In the genomic region with DNA sequence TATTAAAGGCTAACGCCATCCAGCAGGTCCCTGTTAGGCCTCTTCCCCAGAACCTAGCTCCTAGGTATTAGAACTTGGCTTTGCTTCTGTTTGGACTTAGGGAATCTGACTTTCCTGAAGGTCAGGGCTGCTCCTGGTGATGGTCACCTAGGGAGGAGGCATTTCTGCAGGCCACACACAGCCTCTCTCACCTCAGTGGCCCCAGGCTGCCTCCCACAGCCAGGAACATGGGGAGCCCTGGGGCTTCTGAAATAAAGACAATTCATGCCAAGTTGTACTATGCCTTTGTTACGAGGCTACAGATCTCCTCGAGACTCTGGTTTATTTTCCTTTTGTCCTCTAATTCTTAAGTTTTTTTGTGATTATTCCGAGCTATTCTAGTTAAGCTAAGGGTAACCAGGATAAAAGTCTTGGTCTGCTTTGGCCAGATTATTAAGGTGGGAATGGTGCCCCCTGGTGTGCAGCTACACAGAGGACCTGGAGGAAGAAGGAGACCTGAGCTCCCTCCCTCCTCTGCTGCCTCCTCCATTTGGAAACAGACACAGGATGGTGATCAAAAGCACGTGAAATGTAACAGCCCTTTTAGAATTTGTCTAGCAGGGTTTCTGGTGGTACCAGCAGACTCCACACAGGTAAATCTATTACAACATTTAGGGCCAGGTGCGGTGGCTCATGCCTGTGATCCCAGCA, we compare ENCODE assay signal across 8 cellular contexts.
DNase-seq lines count a peak whose midpoint lies in the region; ATAC-seq and TF ChIP-seq lines count a peak whose summit lies in the region.

No MANE protein-coding gene starts in this region.

- H2BK20ac ChIP-seq in H9 (ENCODE audit: low read depth, low read length, poor library complexity, severe bottlenecking), result no peak overlapping the region

- no peak overlapping the region for H2BK15ac ChIP-seq in H9 (ENCODE audit: low read depth, low read length)

- ATAC-seq in mucosa of descending colon (peak; percentile 75), natural killer cell (no peak)
- no peak for ATAC-seq in effector memory CD8-positive, alpha-beta T cell (replicated peaks)

- H3K18ac ChIP-seq in H9 (ENCODE audit: insufficient read length, low read depth, low read length), result no peak overlapping the region

- H3K27me3 Mint-ChIP-seq in H9 (ENCODE audit: low read depth) (no peaks in the 10 kb centered on the region; the same call in 1 of the 2 replicates), natural killer cell (ENCODE audit: low read depth in 2 of 2) (peaks cover 0 to 4% of the 10 kb centered on the region in 2 donors)
- H3K27me3 Mint-ChIP-seq in effector memory CD8-positive, alpha-beta T cell, result peaks cover 23 to 33% of the 10 kb centered on the region in 2 donors

- H3K4me1 Mint-ChIP-seq in H9 (0 out of 4 replicates have a peak, but pooled peaks cover 0 to 3% of the 10 kb centered on the region in 2 experiments), natural killer cell (no peaks in the 10 kb centered on the region)
- no peaks in the 10 kb centered on the region for H3K4me1 Mint-ChIP-seq in effector memory CD8-positive, alpha-beta T cell (ENCODE audit: low read depth in 2 of 2)

- H4K91ac ChIP-seq in H9 (ENCODE audit: insufficient read length, low read depth, low read length), result no peak overlapping the region

- H3K14ac ChIP-seq in H9 (ENCODE audit: insufficient read depth, low read length), result no peak overlapping the region

- no peak overlapping the region for H3T11ph ChIP-seq in H9 (ENCODE audit: low read length)

- H3K4me2 ChIP-seq in H9 (ENCODE audit: insufficient read depth, insufficient read length, low read length), result no peak overlapping the region

- H4K8ac ChIP-seq in H9 (replicated peaks; ENCODE audit: insufficient read length, low read depth, low read length), result no peak overlapping the region

- WGBS in H9 (ENCODE audit: extremely low coverage, insufficient read length, low lambda C conversion rate), result no CpG with 5 or more reads among the region's 6 CpGs

- no peak overlapping the region for H2AK5ac ChIP-seq in H9 (ENCODE audit: insufficient read length, low read length)

- H3K27ac Mint-ChIP-seq in H9, result no peak overlapping the region
- H3K27ac Mint-ChIP-seq in effector memory CD8-positive, alpha-beta T cell, result no peak overlapping the region
- H3K27ac Mint-ChIP-seq in natural killer cell, result no peak overlapping the region

- H2BK120ac ChIP-seq in H9 (ENCODE audit: low read depth, low read length, poor library complexity, severe bottlenecking), result no peak overlapping the region

- H3K4me1 ChIP-seq in H9 (ENCODE audit: insufficient read depth, low read length) (no peaks in the 10 kb centered on the region), mucosa of descending colon (ENCODE audit: low read depth) (no peaks in the 10 kb centered on the region)

- no peak overlapping the region for H2BK12ac ChIP-seq in H9 (ENCODE audit: insufficient read length, low read depth, low read length)

- H4K5ac ChIP-seq in H9 (ENCODE audit: insufficient read length, low read depth, low read length), result no peak overlapping the region

- H3K9ac ChIP-seq in H9 (ENCODE audit: extremely low read depth, insufficient read length, low read length), result no peak overlapping the region

- H3K4ac ChIP-seq in H9 (ENCODE audit: low read depth, low read length), result no peak overlapping the region

- no peak overlapping the region for H3K4me3 Mint-ChIP-seq in H9
- no peak overlapping the region for H3K4me3 Mint-ChIP-seq in effector memory CD8-positive, alpha-beta T cell
- H3K4me3 Mint-ChIP-seq in natural killer cell, result no peak overlapping the region

- H2AFZ ChIP-seq in H9 (ENCODE audit: low read length), result no peak overlapping the region

- DNase-seq in NCI-H1694 treated with DMSO at 0.1 percent for 48 hours (lab: John Stamatoyannopoulos, UW) (peak; percentile 2), NCI-H1694 (lab: John Stamatoyannopoulos, UW) (no peak), H9 (peak; percentile 59), NCI-H69 (lab: John Stamatoyannopoulos, UW) (peak; percentile 60), dermis blood vessel endothelial cell (peak; percentile 90), mucosa of descending colon (peak in 2 of 3 donors; percentile 74 to 87), natural killer cell (no peak)
- no peak for DNase-seq in effector memory CD8-positive, alpha-beta T cell

- no peaks in the 10 kb centered on the region for H3K79me2 ChIP-seq in H9 (ENCODE audit: insufficient read depth, low read length)

- TF ChIP-seq CTCF in H9 (conservative IDR thresholded peaks at IDR 0.05) (peak; percentile 61; the same call in 2 of the 3 replicates), mucosa of descending colon (IDR thresholded peaks at IDR 0.05) (peak; percentile 29), natural killer cell (IDR thresholded peaks at IDR 0.05) (no peak)

- no peak overlapping the region for H3K4me3 ChIP-seq in mucosa of descending colon

- no peaks in the 10 kb centered on the region for H3K23me2 ChIP-seq in H9 (ENCODE audit: insufficient read length, low read depth, low read length, poor library complexity, severe bottlenecking)

- no peak overlapping the region for H2BK5ac ChIP-seq in H9 (ENCODE audit: insufficient read length, low read length)

- H3K36me3 ChIP-seq in mucosa of descending colon (ENCODE audit: low read depth), result no peaks in the 10 kb centered on the region

- H3K23ac ChIP-seq in H9 (ENCODE audit: insufficient read length, low read depth, low read length), result no peak overlapping the region

- no peaks in the 10 kb centered on the region for H3K36me3 Mint-ChIP-seq in H9 (ENCODE audit: insufficient read depth in 1 of 3, low read depth in 3 of 3)
- H3K36me3 Mint-ChIP-seq in effector memory CD8-positive, alpha-beta T cell (ENCODE audit: insufficient read depth), result no peaks in the 10 kb centered on the region
- no peaks in the 10 kb centered on the region for H3K36me3 Mint-ChIP-seq in natural killer cell

- H3K9me3 ChIP-seq in H9 (ENCODE audit: control insufficient read depth, low read depth, low read length) (no peaks in the 10 kb centered on the region), mucosa of descending colon (no peaks in the 10 kb centered on the region)

- intact Hi-C loops in mucosa of descending colon (cut with DNase I, micrococcal nuclease), result loop anchor here in 1 of 2 donors (5.0 kb wide), 1 partner anchor 197 kb away; no protein-coding TSS in a partner anchor
- intact Hi-C loops in natural killer cell (cut with micrococcal nuclease), result no loop called here

- H3K9me3 Mint-ChIP-seq in H9 (no peaks in the 10 kb centered on the region), natural killer cell (no peaks in the 10 kb centered on the region)
- H3K9me3 Mint-ChIP-seq in effector memory CD8-positive, alpha-beta T cell, result no peaks in the 10 kb centered on the region

- no peaks in the 10 kb centered on the region for H4K20me1 ChIP-seq in H9 (ENCODE audit: control insufficient read depth, insufficient read depth, insufficient read length)

- H3K79me1 ChIP-seq in H9 (ENCODE audit: insufficient read depth, low read depth, low read length, poor library complexity, severe bottlenecking), result no peaks in the 10 kb centered on the region

- no peaks in the 10 kb centered on the region for H3K27me3 ChIP-seq in H9 (ENCODE audit: insufficient read depth, low read length)

- H3K56ac ChIP-seq in H9 (ENCODE audit: insufficient read length, low read depth, low read length), result no peak overlapping the region

- H3K27ac ChIP-seq in H9 (ENCODE audit: insufficient read length, low read depth, low read length), result no peak overlapping the region

Comparison
In these comparisons a context has a peak if more than half of its experiments do, and no peak if none do; other contexts are left out.
1. DNase-seq: peak in NCI-H1694 treated with DMSO at 0.1 percent for 48 hours (single experiment), H9 (single experiment), NCI-H69 (single experiment), dermis blood vessel endothelial cell (single experiment) and mucosa of descending colon (2 of 3); none in NCI-H1694 (single experiment), effector memory CD8-positive, alpha-beta T cell (0 of 3) and natural killer cell (single experiment).